Comparison of ENCODE assay signal across 8 cellular contexts in the genomic region with DNA sequence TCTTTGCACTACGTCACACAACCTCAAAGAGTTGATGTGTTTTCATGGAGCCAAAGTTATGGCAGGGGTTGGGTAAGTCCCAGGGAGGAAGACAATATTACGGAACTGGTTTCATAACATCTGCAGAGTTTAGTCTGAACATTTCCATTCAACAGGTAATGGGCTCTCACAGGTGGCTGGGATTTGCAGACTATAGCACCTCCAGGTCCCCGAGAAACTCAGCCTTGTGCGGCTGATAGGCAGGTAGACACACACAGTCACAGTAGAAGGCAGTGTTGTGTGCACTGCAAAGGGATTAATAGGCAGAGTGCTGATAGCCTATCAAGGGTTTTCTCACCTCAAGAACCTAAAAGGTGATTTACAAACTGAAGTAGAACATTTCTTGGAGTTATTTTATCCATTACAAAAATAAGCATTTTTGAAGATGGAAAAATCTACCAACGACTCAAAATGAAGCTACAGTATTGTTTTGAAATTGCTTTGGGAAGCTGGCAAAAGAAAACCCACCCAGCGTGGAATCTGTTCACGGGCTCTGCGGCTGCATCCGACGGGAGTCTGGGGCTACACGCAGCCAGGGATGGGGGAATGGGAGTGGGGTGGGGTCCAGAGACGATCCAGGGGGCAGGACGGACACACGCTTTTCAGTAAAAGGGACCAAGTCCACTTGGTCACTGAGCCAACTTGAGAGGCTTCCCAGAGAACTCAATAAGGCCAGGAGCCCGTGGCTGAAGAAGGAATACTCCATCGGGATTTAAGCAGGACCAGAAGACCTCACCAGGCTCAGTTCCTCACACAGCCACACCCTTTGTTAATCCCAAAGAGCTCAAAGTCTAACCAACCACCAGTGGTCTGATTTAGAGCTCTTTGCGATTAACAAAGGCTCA.
DNase-seq lines count a peak whose midpoint lies in the region; ATAC-seq and TF ChIP-seq lines count a peak whose summit lies in the region.

No MANE protein-coding gene starts in this region.

- peak overlapping the region; percentile 63; the same call in 1 of the 2 replicates for H2AFZ ChIP-seq in PC-3 (ENCODE audit: low read length)

- no peaks in the 10 kb centered on the region for H4K20me1 ChIP-seq in PC-3 (ENCODE audit: low read length)

- H3K9me3 Mint-ChIP-seq in naive thymus-derived CD4-positive, alpha-beta T cell: no peaks in the 10 kb centered on the region

- peaks cover 71% of the 10 kb centered on the region for H3K27me3 ChIP-seq in PC-3 (ENCODE audit: low read length)
- no peaks in the 10 kb centered on the region for H3K27me3 ChIP-seq in esophagus (ENCODE audit: control insufficient read depth in 1 of 2, insufficient read depth in 2 of 2, low read length in 2 of 2)
- no peaks in the 10 kb centered on the region for H3K27me3 ChIP-seq in naive thymus-derived CD4-positive, alpha-beta T cell (ENCODE audit: control insufficient read depth in 2 of 2, insufficient read depth in 2 of 2, low read length in 2 of 2)

- H3K4me3 ChIP-seq in PC-3 (ENCODE audit: low read length): peak overlapping the region; percentile 62
- peak overlapping the region; percentile 69 to 74 for H3K4me3 ChIP-seq in esophagus (ENCODE audit: low read depth in 1 of 2, low read length in 2 of 2)
- H3K4me3 ChIP-seq in naive thymus-derived CD4-positive, alpha-beta T cell (ENCODE audit: low read length): peak overlapping the region; percentile 72

- H3K27ac ChIP-seq in PC-3 (ENCODE audit: low read length) (no peak overlapping the region), esophagus (ENCODE audit: low read depth in 2 of 2, low read length in 1 of 2) (peak overlapping the region in 1 of 2 donors; percentile 34)
- H3K27ac ChIP-seq in naive thymus-derived CD4-positive, alpha-beta T cell (ENCODE audit: low read depth, low read length): peak overlapping the region; percentile 88

- no peak for TF ChIP-seq CTCF in PC-3 (conservative IDR thresholded peaks at IDR 0.05; ENCODE audit: low read depth, low read length)

- peak overlapping the region; percentile 67 to 95 (median 85) for H3K27ac Mint-ChIP-seq in naive thymus-derived CD4-positive, alpha-beta T cell

- H3K36me3 ChIP-seq in PC-3 (ENCODE audit: low read depth, low read length): no peaks in the 10 kb centered on the region
- H3K36me3 ChIP-seq in esophagus (ENCODE audit: control insufficient read depth in 2 of 2, insufficient read depth in 2 of 2, low read length in 1 of 2): no peaks in the 10 kb centered on the region
- peaks cover 0 to 5% (median 0%) of the 10 kb centered on the region in 3 experiments for H3K36me3 ChIP-seq in naive thymus-derived CD4-positive, alpha-beta T cell (ENCODE audit: control insufficient read depth in 2 of 3, insufficient read depth in 3 of 3, low read length in 3 of 3)

- no peak overlapping the region for H3K9ac ChIP-seq in PC-3 (ENCODE audit: low read length)

- no peaks in the 10 kb centered on the region for H3F3A ChIP-seq in PC-3 (ENCODE audit: low read length, unreplicated experiment)

- no peaks in the 10 kb centered on the region for H3K79me2 ChIP-seq in PC-3 (ENCODE audit: low read length)

- DNase-seq in DMS79 (lab: John Stamatoyannopoulos, UW) (peak; percentile 4), DMS79 treated with DMSO at 0.1 percent for 48 hours (lab: John Stamatoyannopoulos, UW) (no peak), PC-3 (no peak)
- DNase-seq in naive thymus-derived CD4-positive, alpha-beta T cell: no peak

- POLR2A ChIA-PET in PC-3 (lab: Charles Lee; ENCODE audit: unreplicated experiment): no interaction called here
- POLR2A ChIA-PET in naive thymus-derived CD4-positive, alpha-beta T cell (lab: Charles Lee): interaction anchor here (0.6 to 5.0 kb wide), 13 partner anchors 16 to 631 kb away, joined by 3 to 62 read pairs (median 4); partner anchors contain the start of gene WIPF1

- intact Hi-C loops in PC-3 (cut with micrococcal nuclease): no loop called here
- intact Hi-C loops in naive thymus-derived CD4-positive, alpha-beta T cell (cut with micrococcal nuclease): loop anchor here (5.0 to 10.0 kb wide), 5 partner anchors 284 to 1277 kb away; partner anchors contain the start of genes ATF2 (in 1 of the 2) and SCRN3 (in 1 of the 2)

- no peaks in the 10 kb centered on the region for H3K27me3 Mint-ChIP-seq in naive thymus-derived CD4-positive, alpha-beta T cell

- no peaks in the 10 kb centered on the region for H3K9me3 ChIP-seq in PC-3 (ENCODE audit: low read length)
- no peaks in the 10 kb centered on the region for H3K9me3 ChIP-seq in esophagus (ENCODE audit: control insufficient read depth in 2 of 2, insufficient read depth in 1 of 2, low read depth in 1 of 2, low read length in 1 of 2)
- H3K9me3 ChIP-seq in naive thymus-derived CD4-positive, alpha-beta T cell (ENCODE audit: control insufficient read depth in 2 of 3, low read length in 3 of 3): no peaks in the 10 kb centered on the region

- peaks cover 38 to 72% (median 70%) of the 10 kb centered on the region in 7 donors for H3K4me1 Mint-ChIP-seq in naive thymus-derived CD4-positive, alpha-beta T cell

- peak overlapping the region; percentile 79 to 96 (median 90) for H3K4me3 Mint-ChIP-seq in naive thymus-derived CD4-positive, alpha-beta T cell

- CTCF ChIA-PET in PC-3 (lab: Charles Lee): interaction anchor here (0.6 kb wide), 2 partner anchors 12 to 84 kb away, joined by 3 read pairs; no protein-coding TSS in a partner anchor
- CTCF ChIA-PET in naive thymus-derived CD4-positive, alpha-beta T cell (lab: Charles Lee): interaction anchor here (0.7 to 13.9 kb wide), 8 partner anchors 9 to 219 kb away, joined by 3 to 223 read pairs (median 4); partner anchors contain the start of gene WIPF1

- H3K4me1 ChIP-seq in PC-3 (ENCODE audit: insufficient read depth, low read length) (no peaks in the 10 kb centered on the region), esophagus (ENCODE audit: control insufficient read depth in 2 of 2, insufficient read depth in 2 of 2, low read length in 1 of 2) (peaks cover 0 to 2% of the 10 kb centered on the region in 2 donors)
- peaks cover 11 to 19% of the 10 kb centered on the region in 2 donors for H3K4me1 ChIP-seq in naive thymus-derived CD4-positive, alpha-beta T cell (ENCODE audit: control insufficient read depth in 2 of 2, insufficient read depth in 2 of 2, low read length in 2 of 2)

- H3K4me2 ChIP-seq in PC-3 (ENCODE audit: low read length): peak overlapping the region; percentile 71

- no peaks in the 10 kb centered on the region for H3K9me2 ChIP-seq in PC-3 (replicated peaks; ENCODE audit: low read length)

- TSS peak; percentile 31 for BruUV-seq in PC-3 (replicated peaks; lab: Mats Ljungman, UMichigan)

- 50 to 51% methylated on average over 17 of the region's 17 CpGs for WGBS in esophagus, 2 donors

- H3K36me3 Mint-ChIP-seq in naive thymus-derived CD4-positive, alpha-beta T cell: peaks cover 0 to 14% (median 0%) of the 10 kb centered on the region in 5 donors

- peak; percentile 35 for ATAC-seq in PC-3
- no peak for ATAC-seq in naive thymus-derived CD4-positive, alpha-beta T cell
- ATAC-seq in HG02973 (IDR thresholded peaks at IDR 0.05; ENCODE audit: unreplicated experiment): no peak
- no peak for ATAC-seq in HG03097 (IDR thresholded peaks at IDR 0.05; ENCODE audit: low FRiP score, unreplicated experiment)
- no peak for ATAC-seq in HG03280 (IDR thresholded peaks at IDR 0.05; ENCODE audit: unreplicated experiment)
